9 cellular contexts compared by ENCODE assay signal in the genomic region with DNA sequence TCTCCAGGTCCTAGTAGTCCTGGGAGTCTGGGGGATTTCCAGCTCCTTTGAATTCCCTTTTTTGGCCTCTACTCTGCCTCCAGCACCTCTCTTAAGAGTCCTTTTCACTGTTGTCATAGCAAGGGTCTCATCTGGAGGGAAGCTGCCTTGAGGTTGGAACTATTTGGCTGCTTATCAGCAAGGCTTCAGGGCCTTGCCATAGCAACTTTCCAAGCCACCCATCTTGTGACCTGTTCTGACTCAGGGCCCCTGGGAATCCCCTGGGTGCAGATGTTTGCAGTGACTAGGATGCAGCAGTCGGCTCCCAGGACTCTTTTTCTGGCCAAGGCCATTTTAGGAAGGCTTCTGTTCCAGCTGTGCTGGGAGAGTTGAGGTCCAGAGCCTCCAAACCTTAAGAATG. TPM values are rescaled to one million over a fixed set of nuclear protein-coding genes. Genes with fewer than 3 reads are reported as not detected.
DNase-seq lines count a peak whose midpoint lies in the region; ATAC-seq and TF ChIP-seq lines count a peak whose summit lies in the region.
"Had no signal": no experiment of that assay in that cellular context is flagged by ENCODE, and none has a peak within 500 bp of the region (broad histone marks: within the 10 kb centered on the region; RNA-seq: fewer than 3 reads in every experiment).

No MANE protein-coding gene starts in this region.

- 46 to 51% methylated on average over 1 of the region's 1 CpG for whole genome bisulfite sequencing in lung, 2 donors

- POLR2A ChIA-PET in AG04449 (lab: Yijun Ruan, JAX) (no interaction called here), WTC11 (lab: Charles Lee) (no interaction called here)

- DNase-seq in AG04449 (ENCODE audit: low read depth, low spot score) (peak; percentile 26), HFF-Myc (ENCODE audit: extremely low read depth, low read depth) (peak; percentile 61), lung (ENCODE audit: low spot score) (no peak), NCI-H82 treated with DMSO at 0.1 percent for 48 hours (lab: John Stamatoyannopoulos, UW; ENCODE audit: unreplicated experiment) (no peak), NCI-H1048 (lab: John Stamatoyannopoulos, UW) (no peak), WTC11 (ENCODE audit: low spot score) (no peak)
- DNase-seq in stimulated activated naive CD4-positive, alpha-beta T cell (lab: John Stamatoyannopoulos, UW), result no peak
- DNase-seq: DMS79 treated with DMSO at 0.1 percent for 48 hours had no signal

- H3K4me1 ChIP-seq in lung (ENCODE audit: control insufficient read depth in 2 of 2, insufficient read depth in 2 of 2, low read length in 2 of 2), result peaks cover 26 to 50% of the 10 kb centered on the region in 2 donors

- H3K36me3 ChIP-seq in lung (ENCODE audit: control insufficient read depth in 2 of 2, insufficient read depth in 2 of 2, low read length in 2 of 2), result peaks cover 7 to 18% of the 10 kb centered on the region in 2 donors

- CTCF ChIA-PET in AG04449 (lab: Yijun Ruan, JAX) (interaction anchor here (0.9 to 3.0 kb wide), 6 partner anchors 9 to 206 kb away, joined by 3 to 11 read pairs (median 5); no protein-coding TSS in a partner anchor), WTC11 (lab: Charles Lee) (interaction anchor here (1.0 to 2.3 kb wide), 4 partner anchors 8 to 207 kb away, joined by 4 to 9 read pairs (median 4); no protein-coding TSS in a partner anchor)

- TF ChIP-seq CTCF in AG04449 (IDR thresholded peaks at IDR 0.05; ENCODE audit: insufficient read depth, low read length, missing control alignments), result no peak
- TF ChIP-seq CTCF in HFF-Myc (IDR thresholded peaks at IDR 0.05; ENCODE audit: low read depth, low read length, missing control alignments), result no peak
- TF ChIP-seq CTCF in lung (IDR thresholded peaks at IDR 0.05; ENCODE audit: control extremely low read depth, extremely low read depth), result no peak
- no peak for TF ChIP-seq CTCF in WTC11 (IDR thresholded peaks at IDR 0.05)

- peaks cover 5% of the 10 kb centered on the region for H3K4me1 Mint-ChIP-seq in activated T-helper 17 cell treated with anti-CD3 and anti-CD28 coated beads, Interleukin-2, amount 50 U/mL, for 72 hours
- H3K4me1 Mint-ChIP-seq in WTC11, result peaks cover 37% of the 10 kb centered on the region

- peak; percentile 82 for ATAC-seq in activated T-helper 17 cell treated with anti-CD3 and anti-CD28 coated beads, Interleukin-2, amount 50 U/mL, for 72 hours (replicated peaks)
- ATAC-seq in lung (ENCODE audit: insufficient read depth, low FRiP score) (no peak), WTC11 (no peak)

- H3K9me3 Mint-ChIP-seq in activated T-helper 17 cell treated with anti-CD3 and anti-CD28 coated beads, Interleukin-2, amount 50 U/mL, for 72 hours, result no peaks in the 10 kb centered on the region
- H3K9me3 Mint-ChIP-seq in WTC11, result no peaks in the 10 kb centered on the region

- no peaks in the 10 kb centered on the region for H3K27me3 Mint-ChIP-seq in activated T-helper 17 cell treated with anti-CD3 and anti-CD28 coated beads, Interleukin-2, amount 50 U/mL, for 72 hours
- H3K27me3 Mint-ChIP-seq in WTC11 (ENCODE audit: low read depth), result no peaks in the 10 kb centered on the region

- H3K36me3 Mint-ChIP-seq in activated T-helper 17 cell treated with anti-CD3 and anti-CD28 coated beads, Interleukin-2, amount 50 U/mL, for 72 hours (ENCODE audit: low read depth), result no peaks in the 10 kb centered on the region
- H3K36me3 Mint-ChIP-seq in WTC11, result no peaks in the 10 kb centered on the region

- no peaks in the 10 kb centered on the region for H3K9me3 ChIP-seq in lung (ENCODE audit: control insufficient read depth in 2 of 2, insufficient read depth in 1 of 2, low read length in 1 of 2)

- H3K27ac ChIP-seq in lung (ENCODE audit: low read depth in 1 of 2, low read length in 1 of 2), result peak overlapping the region; percentile 45 to 72

- peak overlapping the region; percentile 54 for H3K27ac Mint-ChIP-seq in activated T-helper 17 cell treated with anti-CD3 and anti-CD28 coated beads, Interleukin-2, amount 50 U/mL, for 72 hours
- H3K27ac Mint-ChIP-seq in WTC11, result no peak overlapping the region

- H3K27me3 ChIP-seq in lung (ENCODE audit: control insufficient read depth, insufficient read depth), result no peaks in the 10 kb centered on the region

- no peak overlapping the region for H3K4me3 Mint-ChIP-seq in activated T-helper 17 cell treated with anti-CD3 and anti-CD28 coated beads, Interleukin-2, amount 50 U/mL, for 72 hours
- no peak overlapping the region for H3K4me3 Mint-ChIP-seq in WTC11

- no peak overlapping the region for H3K4me3 ChIP-seq in AG04449 (ENCODE audit: low read depth, low read length)
- H3K4me3 ChIP-seq in HFF-Myc (replicated peaks; ENCODE audit: low read depth, low read length), result no peak overlapping the region
- H3K4me3 ChIP-seq in lung, result no peak overlapping the region

TF ChIP-seq in WTC11, 78 proteins besides CTCF, POLR2A, EP300 and RAD21:
- TF ChIP-seq NFE2L1 (CRISPR knock-in tag; IDR thresholded peaks at IDR 0.05), result no peak
- TF ChIP-seq RELA (CRISPR knock-in tag; IDR thresholded peaks at IDR 0.05; ENCODE audit: borderline replicate concordance), result no peak
- no peak for TF ChIP-seq PRRX2 (CRISPR knock-in tag; IDR thresholded peaks at IDR 0.05)
- TF ChIP-seq GABPB1 (CRISPR knock-in tag; IDR thresholded peaks at IDR 0.05), result no peak
- TF ChIP-seq NFYB (CRISPR knock-in tag; conservative IDR thresholded peaks at IDR 0.05; ENCODE audit: low read depth), result no peak

RNA-seq across cellular contexts. Expression of gene PKIG, which starts 12.4 kb away (rescaled TPM):
- total RNA-seq in activated T-helper 17 cell treated with anti-CD3 and anti-CD28 coated beads, Interleukin-2, amount 50 U/mL, for 72 hours, result 10 to 100 TPM in 1 of 2 donors, 1 to 10 TPM in 1; 4.4 to 11.9 TPM
- 10 to 100 TPM; 45.7 to 62.7 TPM for total RNA-seq in lung
- 10 to 100 TPM; 63.2 to 67.8 TPM for polyA plus RNA-seq in lung
- 22.7 to 28.1 TPM (median 24.4 TPM) in 3 replicates for total RNA-seq in WTC11 (2021)

RNA-seq across cellular contexts. Expression of gene ADA, which starts 56.8 kb away (rescaled TPM):
- total RNA-seq in activated T-helper 17 cell treated with anti-CD3 and anti-CD28 coated beads, Interleukin-2, amount 50 U/mL, for 72 hours, result 10 to 100 TPM; 30.4 to 32.5 TPM
- 1 to 10 TPM; 6.2 to 9.8 TPM for total RNA-seq in lung
- polyA plus RNA-seq in lung, result 10 to 100 TPM in 1 of 2 donors, 1 to 10 TPM in 1; 4.2 to 55.2 TPM
- total RNA-seq in WTC11 (2021), result 19.7 to 29.2 TPM (median 25.3 TPM) in 3 replicates

Comparison
In these comparisons a context has a peak if more than half of its experiments do, and no peak if none do; other contexts are left out.
1. DNase-seq: peak in AG04449 (single experiment) and HFF-Myc (single experiment); none in lung (single experiment), stimulated activated naive CD4-positive, alpha-beta T cell (0 of 6), NCI-H82 treated with DMSO at 0.1 percent for 48 hours (single experiment), NCI-H1048 (single experiment) and WTC11 (single experiment).